12 cellular contexts compared by ENCODE assay signal in genomic region chr9:114777841-114778240, GRCh38. TPM values are rescaled to one million over a fixed set of nuclear protein-coding genes. Genes with fewer than 3 reads are reported as not detected.
DNase-seq lines count a peak whose midpoint lies in the region; ATAC-seq, FAIRE-seq and TF ChIP-seq lines count a peak whose summit lies in the region.
"Had no signal": no experiment of that assay in that cellular context is flagged by ENCODE, and none has a peak within 500 bp of the region (broad histone marks: within the 10 kb centered on the region; RNA-seq: fewer than 3 reads in every experiment).

No MANE protein-coding gene starts in this region.

- CTCF ChIA-PET in CD8-positive, alpha-beta T cell (lab: Charles Lee): no interaction called here

- ATAC-seq in CD8-positive, alpha-beta T cell: peak; percentile 99
- ATAC-seq in activated naive CD8-positive, alpha-beta T cell treated with anti-CD3 and anti-CD28 coated beads, Interleukin-2, amount 10 ng/mL, durations not matched to agents 7 days and 5 days (ENCODE audit: low read depth): peak; percentile 92
- ATAC-seq in heart right ventricle (no peak), GM19324 (IDR thresholded peaks at IDR 0.05; ENCODE audit: low FRiP score, unreplicated experiment) (no peak), GM23338 (no peak)
- ATAC-seq: K562 had no signal

- FAIRE-seq in RCC 7860 (lab: Jason Lieb, UNC): no peak
- FAIRE-seq: K562 had no signal

- H3K36me3 Mint-ChIP-seq in CD8-positive, alpha-beta T cell: no peaks in the 10 kb centered on the region
- peaks cover 14% of the 10 kb centered on the region for H3K36me3 Mint-ChIP-seq in activated naive CD8-positive, alpha-beta T cell treated with anti-CD3 and anti-CD28 coated beads, Interleukin-2, amount 10 ng/mL, durations not matched to agents 7 days and 5 days
- no peaks in the 10 kb centered on the region for H3K36me3 Mint-ChIP-seq in GM23338 (ENCODE audit: low read depth)

- H3K4me3 ChIP-seq in CD8-positive, alpha-beta T cell (ENCODE audit: low read depth, low read length): no peak overlapping the region
- no peak overlapping the region for H3K4me3 ChIP-seq in heart right ventricle
- H3K4me3 ChIP-seq in GM23338: no peak overlapping the region
- H3K4me3 ChIP-seq: HAP-1, K562 had no signal

- DNase-seq in CD8-positive, alpha-beta T cell: peak in 6 of 7 experiments; percentile 23 to 58 (median 34)
- DNase-seq in activated CD4-positive, alpha-beta T cell treated with anti-CD3 and anti-CD28 coated beads, Interleukin-2, amount 50 U/mL, for 24 hours (ENCODE audit: low read depth in 1 of 2, low spot score in 1 of 2): peak; percentile 8 to 43
- no peak for DNase-seq in activated naive CD8-positive, alpha-beta T cell treated with anti-CD3 and anti-CD28 coated beads, Interleukin-2, amount 10 ng/mL, durations not matched to agents 7 days and 5 days
- DNase-seq in stimulated activated CD4-positive, alpha-beta T cell treated with anti-CD3 and anti-CD28 coated beads, Interleukin-2, amount 100 ng/mL, for 48 hours: peak; percentile 7 to 24
- DNase-seq in heart right ventricle (no peak), RCC 7860 (ENCODE audit: low spot score) (no peak), GM23338 (ENCODE audit: low spot score) (no peak)
- DNase-seq: midbrain, NCI-H2081 had no signal

- 43 to 51% methylated on average over 4 of the region's 4 CpGs for WGBS in heart right ventricle, 2 donors

- H3K27ac ChIP-seq in CD8-positive, alpha-beta T cell (ENCODE audit: low read depth, low read length): no peak overlapping the region
- H3K27ac ChIP-seq in heart right ventricle (no peak overlapping the region), GM23338 (ENCODE audit: low read depth) (no peak overlapping the region)

- 0 out of 2 replicates have a peak, but pooled peaks cover 3% of the 10 kb centered on the region for H3K9me2 ChIP-seq in GM23338 (ENCODE audit: insufficient read depth)

- H3K9me3 Mint-ChIP-seq in CD8-positive, alpha-beta T cell: no peaks in the 10 kb centered on the region
- H3K9me3 Mint-ChIP-seq in activated naive CD8-positive, alpha-beta T cell treated with anti-CD3 and anti-CD28 coated beads, Interleukin-2, amount 10 ng/mL, durations not matched to agents 7 days and 5 days: peaks cover 13% of the 10 kb centered on the region
- H3K9me3 Mint-ChIP-seq in GM23338: no peaks in the 10 kb centered on the region

- no peaks in the 10 kb centered on the region for H3K27me3 Mint-ChIP-seq in CD8-positive, alpha-beta T cell (ENCODE audit: low read depth)
- peaks cover 8% of the 10 kb centered on the region for H3K27me3 Mint-ChIP-seq in activated naive CD8-positive, alpha-beta T cell treated with anti-CD3 and anti-CD28 coated beads, Interleukin-2, amount 10 ng/mL, durations not matched to agents 7 days and 5 days
- no peaks in the 10 kb centered on the region for H3K27me3 Mint-ChIP-seq in GM23338 (ENCODE audit: insufficient read depth, low read depth, poor library complexity)

- H3K36me3 ChIP-seq in CD8-positive, alpha-beta T cell (ENCODE audit: insufficient read depth, low read length): no peaks in the 10 kb centered on the region
- H3K36me3 ChIP-seq in heart right ventricle (no peaks in the 10 kb centered on the region), GM23338 (ENCODE audit: insufficient read depth) (no peaks in the 10 kb centered on the region)
- H3K36me3 ChIP-seq: HAP-1 had no signal

- H3K4me1 ChIP-seq in CD8-positive, alpha-beta T cell (ENCODE audit: insufficient read depth, low read length): peaks cover 4% of the 10 kb centered on the region
- H3K4me1 ChIP-seq in heart right ventricle (no peaks in the 10 kb centered on the region), GM23338 (ENCODE audit: insufficient read depth) (no peaks in the 10 kb centered on the region)
- H3K4me1 ChIP-seq: HAP-1 had no signal

- POLR2A ChIA-PET in CD8-positive, alpha-beta T cell (lab: Charles Lee): interaction anchor here (0.6 kb wide), 1 partner anchor 321 kb away, joined by 3 read pairs; no protein-coding TSS in a partner anchor
- POLR2A ChIA-PET in activated naive CD8-positive, alpha-beta T cell treated with anti-CD3 and anti-CD28 coated beads, Interleukin-2, amount 10 ng/mL, durations not matched to agents 7 days and 5 days (lab: Charles Lee): no interaction called here

- H3K79me2 ChIP-seq in GM23338 (replicated peaks; ENCODE audit: insufficient read depth): no peaks in the 10 kb centered on the region

- H3K9me3 ChIP-seq in CD8-positive, alpha-beta T cell (ENCODE audit: low read length): no peaks in the 10 kb centered on the region
- no peaks in the 10 kb centered on the region for H3K9me3 ChIP-seq in heart right ventricle
- H3K9me3 ChIP-seq: HAP-1 had no signal

- H3K4me2 ChIP-seq in GM23338: no peak overlapping the region

- intact Hi-C loops in CD8-positive, alpha-beta T cell (cut with DNase I, micrococcal nuclease): no loop called here
- intact Hi-C loops in heart right ventricle (cut with DNase I): loop anchor here in 1 of 10 donors (10.0 kb wide), 1 partner anchor 1273 kb away; no protein-coding TSS in a partner anchor

- H3F3A ChIP-seq in GM23338 (replicated peaks; ENCODE audit: low read depth): no peaks in the 10 kb centered on the region

- H3K27ac Mint-ChIP-seq in CD8-positive, alpha-beta T cell: no peak overlapping the region
- peak overlapping the region; percentile 46 for H3K27ac Mint-ChIP-seq in activated naive CD8-positive, alpha-beta T cell treated with anti-CD3 and anti-CD28 coated beads, Interleukin-2, amount 10 ng/mL, durations not matched to agents 7 days and 5 days
- no peak overlapping the region for H3K27ac Mint-ChIP-seq in GM23338

- no peak for TF ChIP-seq CTCF in CD8-positive, alpha-beta T cell (IDR thresholded peaks at IDR 0.05)
- TF ChIP-seq CTCF in heart right ventricle (IDR thresholded peaks at IDR 0.05) (no peak), GM23338 (conservative IDR thresholded peaks at IDR 0.05; ENCODE audit: low read depth in 2 of 2) (no peak)

- H2AFZ ChIP-seq in GM23338: no peak overlapping the region

- H3K27me3 ChIP-seq in CD8-positive, alpha-beta T cell (ENCODE audit: insufficient read depth, low read length): no peaks in the 10 kb centered on the region
- H3K27me3 ChIP-seq in heart right ventricle (peaks cover 0 to 23% (median 8%) of the 10 kb centered on the region in 7 donors), GM23338 (ENCODE audit: insufficient read depth) (no peaks in the 10 kb centered on the region)

- H3K4me3 Mint-ChIP-seq in CD8-positive, alpha-beta T cell: no peak overlapping the region
- no peak overlapping the region for H3K4me3 Mint-ChIP-seq in activated naive CD8-positive, alpha-beta T cell treated with anti-CD3 and anti-CD28 coated beads, Interleukin-2, amount 10 ng/mL, durations not matched to agents 7 days and 5 days
- no peak overlapping the region for H3K4me3 Mint-ChIP-seq in GM23338

- no peaks in the 10 kb centered on the region for H4K20me1 ChIP-seq in GM23338 (replicated peaks; ENCODE audit: insufficient read depth)

- H3K4me1 Mint-ChIP-seq in CD8-positive, alpha-beta T cell (ENCODE audit: low read depth): peaks cover 21% of the 10 kb centered on the region
- peaks cover 30% of the 10 kb centered on the region for H3K4me1 Mint-ChIP-seq in activated naive CD8-positive, alpha-beta T cell treated with anti-CD3 and anti-CD28 coated beads, Interleukin-2, amount 10 ng/mL, durations not matched to agents 7 days and 5 days
- no peaks in the 10 kb centered on the region for H3K4me1 Mint-ChIP-seq in GM23338

TF ChIP-seq in GM23338, 12 proteins besides CTCF, POLR2A, EP300 and RAD21 (continues in another document):
- TF ChIP-seq EZH2phosphoT487 (IDR thresholded peaks at IDR 0.05; ENCODE audit: unreplicated experiment) (no peak), POLR2AphosphoS5 (IDR thresholded peaks at IDR 0.05; ENCODE audit: low read depth) (no peak), ETS1 (IDR thresholded peaks at IDR 0.05) (no peak), CREB1 (CRISPR knock-in tag; IDR thresholded peaks at IDR 0.05; ENCODE audit: low read depth) (no peak), JUNB (IDR thresholded peaks at IDR 0.05; ENCODE audit: unreplicated experiment) (no peak)

RNA-seq across cellular contexts. Expression of gene TNFSF15, which starts 28.0 kb away (rescaled TPM):
- total RNA-seq in CD8-positive, alpha-beta T cell: not detected
- total RNA-seq in activated naive CD8-positive, alpha-beta T cell treated with anti-CD3 and anti-CD28 coated beads, Interleukin-2, amount 10 ng/mL, durations not matched to agents 7 days and 5 days: 1 to 10 TPM; 1.0 to 1.2 TPM
- total RNA-seq in heart right ventricle: under 1 TPM in 6 of 10 donors, not detected in 4; 0.02 to 0.62 (median 0.06) TPM
- polyA plus RNA-seq in heart right ventricle (under 1 TPM in 1 of 2 donors, not detected in 1; 0.01 TPM), GM23338 (2016; fragmentation: Nextera tagmentation; extraction: Ambion mirVana) (0.03 and 0.06 TPM in 2 replicates)
- total RNA-seq in GM23338 (2014; rRNA removed; shearing (Covaris generic)): 0.07 and 0.08 TPM in 2 replicates
- total RNA-seq: K562 had no signal
- polyA plus RNA-seq: K562 had no signal

Comparison
In these comparisons a context has a peak if more than half of its experiments do, and no peak if none do; other contexts are left out.
1. ATAC-seq: peak in CD8-positive, alpha-beta T cell (single experiment) and activated naive CD8-positive, alpha-beta T cell treated with anti-CD3 and anti-CD28 coated beads, Interleukin-2, amount 10 ng/mL, durations not matched to agents 7 days and 5 days (single experiment); none in heart right ventricle (0 of 8), GM19324 (single experiment) and GM23338 (single experiment).
2. DNase-seq: peak in CD8-positive, alpha-beta T cell (6 of 7), activated CD4-positive, alpha-beta T cell treated with anti-CD3 and anti-CD28 coated beads, Interleukin-2, amount 50 U/mL, for 24 hours (2 of 2) and stimulated activated CD4-positive, alpha-beta T cell treated with anti-CD3 and anti-CD28 coated beads, Interleukin-2, amount 100 ng/mL, for 48 hours (2 of 2); none in activated naive CD8-positive, alpha-beta T cell treated with anti-CD3 and anti-CD28 coated beads, Interleukin-2, amount 10 ng/mL, durations not matched to agents 7 days and 5 days (single experiment), heart right ventricle (0 of 2), RCC 7860 (single experiment) and GM23338 (single experiment).